35 cellular contexts compared by ENCODE assay signal in genomic region chr6:43313813-43314212, GRCh38. TPM values are rescaled to one million over a fixed set of nuclear protein-coding genes. Genes with fewer than 3 reads are reported as not detected.
"Had no signal": no experiment of that assay in that cellular context is flagged by ENCODE, and none has a peak within 500 bp of the region (broad histone marks: within the 10 kb centered on the region; RNA-seq: fewer than 3 reads in every experiment).

No MANE protein-coding gene starts in this region.

- H3K9me3 Mint-ChIP-seq: activated CD4-positive, alpha-beta T cell treated with anti-CD3 and anti-CD28 coated beads, Interleukin-2, amount 10 ng/mL, durations not matched to agents 7 days and 5 days; activated naive CD4-positive, alpha-beta T cell treated with anti-CD3 and anti-CD28 coated beads, Interleukin-2, amount 50 U/mL, for 72 hours; activated T-cell treated with anti-CD3 and anti-CD28 coated beads, Interleukin-2, amount 50 U/mL, for 24 hours; activated T-helper 2 cell treated with anti-CD3 and anti-CD28 coated beads, Interferon-gamma antibody, Interleukin-2, Interleukin-4, amounts not matched to agents 10 μg/mL and 5 μg/mL and 100 μg/mL, durations not matched to agents 14 hours and 24 hours and 36 hours; brain had no signal

- H3K36me3 ChIP-seq: adrenal gland, MG63 had no signal

- H3K4me3 Mint-ChIP-seq: activated CD4-positive, alpha-beta T cell treated with anti-CD3 and anti-CD28 coated beads, Interleukin-2, amount 10 ng/mL, durations not matched to agents 7 days and 5 days; activated CD8-positive, alpha-beta T cell treated with anti-CD3 and anti-CD28 coated beads, Interleukin-2, amount 10 ng/mL, durations not matched to agents 7 days and 5 days; activated T-cell treated with anti-CD3 and anti-CD28 coated beads, Interleukin-2, amount 50 U/mL, for 24 hours; brain had no signal

- H3K9me3 ChIP-seq: adrenal gland, MG63 had no signal

- H3K27me3 Mint-ChIP-seq: activated T-cell treated with anti-CD3 and anti-CD28 coated beads, Interleukin-2, amount 50 U/mL, for 24 hours; brain had no signal

- H3K27ac Mint-ChIP-seq: activated CD4-positive, alpha-beta T cell treated with anti-CD3 and anti-CD28 coated beads, Interleukin-2, amount 10 ng/mL, durations not matched to agents 7 days and 5 days; activated CD8-positive, alpha-beta T cell treated with anti-CD3 and anti-CD28 coated beads, Interleukin-2, amount 10 ng/mL, durations not matched to agents 7 days and 5 days; activated naive CD4-positive, alpha-beta T cell treated with anti-CD3 and anti-CD28 coated beads, Interleukin-2, amount 50 U/mL, for 72 hours; activated T-cell treated with anti-CD3 and anti-CD28 coated beads, Interleukin-2, amount 50 U/mL, for 24 hours; activated T-helper 2 cell treated with anti-CD3 and anti-CD28 coated beads, Interferon-gamma antibody, Interleukin-2, Interleukin-4, amounts not matched to agents 10 μg/mL and 5 μg/mL and 100 μg/mL, durations not matched to agents 14 hours and 24 hours and 36 hours; brain had no signal

- H3K27ac ChIP-seq: adrenal gland, VCaP had no signal

- H3K36me3 Mint-ChIP-seq: activated naive CD4-positive, alpha-beta T cell treated with anti-CD3 and anti-CD28 coated beads, Interleukin-2, amount 50 U/mL, for 72 hours; brain had no signal

- H3K4me1 ChIP-seq: adrenal gland had no signal

- H3K4me1 Mint-ChIP-seq: brain had no signal

- H3K27me3 ChIP-seq: adrenal gland, MG63 had no signal

- ATAC-seq: activated CD8-positive, alpha-beta T cell treated with anti-CD3 and anti-CD28 coated beads, Interleukin-2, amount 10 ng/mL, durations not matched to agents 7 days and 5 days; activated naive CD4-positive, alpha-beta T cell treated with anti-CD3 and anti-CD28 coated beads, Interleukin-2, amount 50 U/mL, for 72 hours had no signal

- DNase-seq: activated CD4-positive, alpha-beta T cell treated with anti-CD3 and anti-CD28 coated beads, Interleukin-2, amount 10 ng/mL, durations not matched to agents 7 days and 5 days; activated CD4-positive, alpha-beta T cell treated with anti-CD3 and anti-CD28 coated beads, Interleukin-2, amount 50 U/mL, for 48 hours; activated CD4-positive, CD25-positive, alpha-beta regulatory T cell; activated CD8-positive, alpha-beta T cell treated with anti-CD3 and anti-CD28 coated beads, Interleukin-2, amount 10 ng/mL, durations not matched to agents 7 days and 5 days; activated gamma-delta T cell; activated naive CD4-positive, alpha-beta T cell treated with Interleukin-2 at 50 U/mL for 16 hours; activated T-cell treated with anti-CD3 and anti-CD28 coated beads, Interleukin-2, amount 50 U/mL, for 24 hours; adrenal gland; anterior cingulate cortex; caudate nucleus; cerebellar nuclear complex; Kasumi-1; MG63; NCI-H1092 treated with DMSO at 0.1 percent for 48 hours; NCI-H1417; NCI-H146; NCI-H187; NCI-H2029 treated with DMSO at 0.1 percent for 48 hours; NCI-H2107; NCI-H2171; NCI-H510A; NCI-H526; NCI-H748 treated with DMSO at 0.1 percent for 48 hours; NK-92 treated with Interleukin-12 subunit alpha and Interleukin-12 subunit beta, amount 100 ng/mL, for 24 hours; OCI-M1; Right ventricle myocardium superior; SW 1271; T-helper 1 cell; T-helper 2 cell; T-helper 9 cell had no signal

- H3K4me3 ChIP-seq: adrenal gland, MG63 had no signal

RNA-seq across cellular contexts. Expression of gene CRIP3, which starts 5.2 kb away (rescaled TPM):
- total RNA-seq: activated CD8-positive, alpha-beta T cell treated with anti-CD3 and anti-CD28 coated beads, Interleukin-2, amount 10 ng/mL, durations not matched to agents 7 days and 5 days; bronchial epithelial cell had no signal

RNA-seq across cellular contexts. Expression of gene SLC22A7, which starts 15.8 kb away (rescaled TPM):
- total RNA-seq: activated CD4-positive, alpha-beta T cell treated with anti-CD3 and anti-CD28 coated beads, Interleukin-2, amount 10 ng/mL, durations not matched to agents 7 days and 5 days; activated CD8-positive, alpha-beta T cell treated with anti-CD3 and anti-CD28 coated beads, Interleukin-2, amount 10 ng/mL, durations not matched to agents 7 days and 5 days; activated naive CD4-positive, alpha-beta T cell treated with anti-CD3 and anti-CD28 coated beads, Interleukin-2, amount 50 U/mL, for 72 hours; activated T-helper 2 cell treated with anti-CD3 and anti-CD28 coated beads, Interferon-gamma antibody, Interleukin-2, Interleukin-4, amounts not matched to agents 10 μg/mL and 5 μg/mL and 100 μg/mL, durations not matched to agents 14 hours and 24 hours and 36 hours; bronchial epithelial cell; Right ventricle myocardium superior had no signal
- polyA plus RNA-seq: adrenal gland had no signal
